ENCODE assay signal across 8 cellular contexts in the genomic region with DNA sequence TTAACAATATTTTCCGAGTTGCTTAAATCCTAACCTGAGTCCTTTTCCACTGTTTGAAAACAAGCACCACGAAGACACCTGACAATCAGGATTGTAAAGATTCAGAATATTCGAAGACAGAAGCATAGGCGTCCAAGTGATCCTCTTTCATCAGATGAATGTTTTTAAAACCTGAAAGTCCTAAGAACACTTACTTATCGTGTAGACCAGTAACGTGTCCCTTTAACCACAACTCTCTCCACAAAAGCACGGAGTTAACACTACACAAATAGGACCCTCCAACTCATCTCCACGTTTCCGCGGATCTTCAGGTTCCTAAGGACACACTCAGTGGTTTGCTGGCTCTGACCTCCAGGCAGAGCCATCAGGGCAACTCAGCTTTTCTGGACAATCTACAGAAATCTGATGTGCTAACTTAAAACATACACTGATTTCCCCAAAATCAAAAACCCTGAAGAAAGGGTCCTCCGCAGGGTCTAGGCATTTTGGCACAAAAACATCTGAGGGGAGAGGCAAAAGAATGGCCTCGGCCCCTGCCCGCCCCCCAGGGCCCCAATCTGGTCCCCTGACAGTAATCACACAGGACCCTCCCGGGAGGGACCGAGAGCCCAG. TPM values are rescaled to one million over a fixed set of nuclear protein-coding genes. Genes with fewer than 3 reads are reported as not detected.
A peak's percentile ranks its signal among the peaks of the same experiment; 100 is the strongest.
DNase-seq lines count a peak whose midpoint lies in the region; ATAC-seq and TF ChIP-seq lines count a peak whose summit lies in the region.

No MANE protein-coding gene starts in this region.

- DNase-seq in heart right ventricle = no peak
- no peak for DNase-seq in cardiac septum (ENCODE audit: low spot score)
- DNase-seq in RWPE2 (ENCODE audit: low spot score) = no peak
- no peak for DNase-seq in endothelial cell (ENCODE audit: low spot score)
- no peak for DNase-seq in neural crest cell (ENCODE audit: low read depth, low spot score)
- no peak for DNase-seq in stimulated activated CD8-positive, alpha-beta memory T cell treated with anti-CD3 and anti-CD28 coated beads, Interleukin-4, amount 100 ng/mL, for 48 hours
- DNase-seq in cerebellar nuclear complex (lab: John Stamatoyannopoulos, UW) = no peak

- H3K4me3 ChIP-seq in heart right ventricle = peak overlapping the region; percentile 35 to 93 (median 86)
- H3K4me3 ChIP-seq in RWPE2 (ENCODE audit: severe bottlenecking) = peak overlapping the region; percentile 91

- H3K4me1 Mint-ChIP-seq in endothelial cell (ENCODE audit: unreplicated experiment) (peaks cover 33% of the 10 kb centered on the region), neural crest cell (peaks cover 47% of the 10 kb centered on the region)

- no peak for ATAC-seq in heart right ventricle
- ATAC-seq in RWPE2 (ENCODE audit: low read depth) = no peak
- ATAC-seq in HG03457 (IDR thresholded peaks at IDR 0.05; ENCODE audit: unreplicated experiment) = no peak

- H3K9me3 ChIP-seq in heart right ventricle (no peaks in the 10 kb centered on the region), RWPE2 (ENCODE audit: severe bottlenecking) (no peaks in the 10 kb centered on the region)

- H3K4me3 Mint-ChIP-seq in endothelial cell (ENCODE audit: unreplicated experiment) = peak overlapping the region; percentile 89
- H3K4me3 Mint-ChIP-seq in neural crest cell = peak overlapping the region; percentile 94

- intact Hi-C loops in heart right ventricle (cut with DNase I) (loop anchor here in 1 of 10 donors (5.0 kb wide), 1 partner anchor 36 kb away; no protein-coding TSS in a partner anchor), cardiac septum (cut with DNase I) (no loop called here)

- H3K36me3 Mint-ChIP-seq in endothelial cell (ENCODE audit: low read depth, unreplicated experiment) (peaks cover 9% of the 10 kb centered on the region), neural crest cell (ENCODE audit: low read depth) (peaks cover 4% of the 10 kb centered on the region)

- H3K36me3 ChIP-seq in heart right ventricle = no peaks in the 10 kb centered on the region
- H3K36me3 ChIP-seq in RWPE2 (ENCODE audit: low read depth) = peaks cover 6% of the 10 kb centered on the region; the same call in 1 of the 2 replicates

- H3K9me3 Mint-ChIP-seq in endothelial cell (ENCODE audit: unreplicated experiment) (peaks cover 4% of the 10 kb centered on the region), neural crest cell (no peaks in the 10 kb centered on the region)

- peak overlapping the region; percentile 82 to 96 (median 94) for H3K27ac ChIP-seq in heart right ventricle
- peak overlapping the region; percentile 69 for H3K27ac ChIP-seq in RWPE2 (ENCODE audit: poor library complexity, severe bottlenecking)

- no peak for TF ChIP-seq CTCF in heart right ventricle (IDR thresholded peaks at IDR 0.05)
- TF ChIP-seq CTCF in RWPE2 (IDR thresholded peaks at IDR 0.05; ENCODE audit: poor library complexity, severe bottlenecking) = no peak
- no peak for TF ChIP-seq CTCF in endothelial cell (IDR thresholded peaks at IDR 0.05; ENCODE audit: unreplicated experiment)
- no peak for TF ChIP-seq CTCF in neural crest cell (conservative IDR thresholded peaks at IDR 0.05)

- H3K4me1 ChIP-seq in heart right ventricle = peaks cover 4 to 59% (median 49%) of the 10 kb centered on the region in 9 donors
- H3K4me1 ChIP-seq in RWPE2 (ENCODE audit: insufficient read depth, poor library complexity, severe bottlenecking) = peaks cover 29% of the 10 kb centered on the region

- peak overlapping the region; percentile 68 for H3K27ac Mint-ChIP-seq in endothelial cell (ENCODE audit: unreplicated experiment)
- H3K27ac Mint-ChIP-seq in neural crest cell (ENCODE audit: unreplicated experiment) = peak overlapping the region; percentile 92

- H3K27me3 ChIP-seq in heart right ventricle = no peaks in the 10 kb centered on the region
- no peaks in the 10 kb centered on the region for H3K27me3 ChIP-seq in RWPE2 (ENCODE audit: insufficient read depth, poor library complexity, severe bottlenecking)

- H3K27me3 Mint-ChIP-seq in endothelial cell (ENCODE audit: unreplicated experiment) = peaks cover 13% of the 10 kb centered on the region
- no peaks in the 10 kb centered on the region for H3K27me3 Mint-ChIP-seq in neural crest cell (ENCODE audit: low read depth)

- WGBS in heart right ventricle, 2 donors = 5 to 9% methylated on average over 15 of the region's 15 CpGs

RNA-seq across cellular contexts. Expression of gene DICER1, which starts 1.1 kb away (rescaled TPM):
- 10 to 100 TPM; 19.8 to 38.8 (median 27.5) TPM for total RNA-seq in heart right ventricle
- 1 to 10 TPM; 4.9 to 8.3 TPM for polyA plus RNA-seq in heart right ventricle
- total RNA-seq in cardiac septum = 33.1 TPM
- total RNA-seq in endothelial cell (ENCODE audit: unreplicated experiment) = 69.2 TPM
- 104 and 115 TPM in 2 replicates for total RNA-seq in neural crest cell
